In genomic region chr1:155929057-155929456, GRCh38 we compare ENCODE assay signal across 27 cellular contexts. TPM values are rescaled to one million over a fixed set of nuclear protein-coding genes. Genes with fewer than 3 reads are reported as not detected.
DNase-seq lines count a peak whose midpoint lies in the region; ATAC-seq, FAIRE-seq and TF ChIP-seq lines count a peak whose summit lies in the region.
"Had no signal": no experiment of that assay in that cellular context is flagged by ENCODE, and none has a peak within 500 bp of the region (broad histone marks: within the 10 kb centered on the region; RNA-seq: fewer than 3 reads in every experiment).

No MANE protein-coding gene starts in this region.

- no peak for TF ChIP-seq POLR2A in breast epithelium (IDR thresholded peaks at IDR 0.05)

- H3K36me3 Mint-ChIP-seq in MCF 10A (ENCODE audit: insufficient read depth, unreplicated experiment): no peaks in the 10 kb centered on the region
- peaks cover 14% of the 10 kb centered on the region for H3K36me3 Mint-ChIP-seq in astrocyte (ENCODE audit: low read depth, unreplicated experiment)

- BruUV-seq in MCF 10A (replicated peaks; lab: Mats Ljungman, UMichigan): no TSS peak

- H3K36me3 ChIP-seq in breast epithelium (peaks cover 8% of the 10 kb centered on the region), astrocyte (ENCODE audit: insufficient read depth, low read length) (peaks cover 66% of the 10 kb centered on the region), WERI-Rb-1 (peaks cover 100% of the 10 kb centered on the region)

- H3K27me3 Mint-ChIP-seq in MCF 10A (ENCODE audit: insufficient read depth, unreplicated experiment): no peaks in the 10 kb centered on the region
- H3K27me3 Mint-ChIP-seq in astrocyte (ENCODE audit: low read depth, unreplicated experiment): no peaks in the 10 kb centered on the region

- no peak overlapping the region for H3K27ac Mint-ChIP-seq in MCF 10A (ENCODE audit: low read depth, unreplicated experiment)
- no peak overlapping the region for H3K27ac Mint-ChIP-seq in astrocyte (ENCODE audit: unreplicated experiment)

- H3K79me2 ChIP-seq in astrocyte (ENCODE audit: insufficient read depth, low read length): peaks cover 82% of the 10 kb centered on the region

- no peak for ATAC-seq in HG02610 (IDR thresholded peaks at IDR 0.05; ENCODE audit: unreplicated experiment)
- ATAC-seq in HG03432 (IDR thresholded peaks at IDR 0.05; ENCODE audit: unreplicated experiment): no peak
- ATAC-seq: foreskin keratinocyte, lower lobe of right lung had no signal

- FAIRE-seq in astrocyte (lab: Jason Lieb, UNC): no peak
- FAIRE-seq: endometrium, GM12892, H1, islet of Langerhans, urothelium cell line had no signal

- TF ChIP-seq CTCF in MCF 10A (IDR thresholded peaks at IDR 0.05; ENCODE audit: unreplicated experiment) (no peak), breast epithelium (IDR thresholded peaks at IDR 0.05) (no peak), astrocyte (IDR thresholded peaks at IDR 0.05; ENCODE audit: insufficient read depth, low read depth, low read length) (no peak), fibroblast of villous mesenchyme (IDR thresholded peaks at IDR 0.05; ENCODE audit: insufficient read depth, low read depth, low read length) (no peak), WERI-Rb-1 (IDR thresholded peaks at IDR 0.05; ENCODE audit: low read depth, low read length) (no peak)

- peaks cover 12 to 19% of the 10 kb centered on the region in 2 donors for H3K4me1 ChIP-seq in breast epithelium
- H3K4me1 ChIP-seq in astrocyte (ENCODE audit: insufficient read depth, low read length): peaks cover 36% of the 10 kb centered on the region

- H2AFZ ChIP-seq in astrocyte (ENCODE audit: low read depth, low read length): no peak overlapping the region
- H2AFZ ChIP-seq: PC-9 had no signal

- peak overlapping the region; percentile 18 for H3K9ac ChIP-seq in astrocyte (ENCODE audit: low read length)

- CTCF ChIA-PET in MCF 10A (lab: Yijun Ruan, JAX): interaction anchor here (1.7 kb wide), 1 partner anchor 55 kb away, joined by 4 read pairs; no protein-coding TSS in a partner anchor

- H3K4me3 ChIP-seq in breast epithelium (no peak overlapping the region), astrocyte (ENCODE audit: insufficient read depth, low read depth, low read length) (no peak overlapping the region), fibroblast of villous mesenchyme (ENCODE audit: low read depth, low read length) (no peak overlapping the region), WERI-Rb-1 (ENCODE audit: low read depth, low read length) (no peak overlapping the region)
- H3K4me3 ChIP-seq: lower lobe of right lung, PC-9, SJCRH30, spleen had no signal

- no peaks in the 10 kb centered on the region for H3K27me3 ChIP-seq in breast epithelium
- H3K27me3 ChIP-seq in astrocyte (ENCODE audit: insufficient read depth, low read length): no peaks in the 10 kb centered on the region
- H3K27me3 ChIP-seq in WERI-Rb-1 (ENCODE audit: insufficient read depth, low read depth, severe bottlenecking): no peaks in the 10 kb centered on the region
- H3K27me3 ChIP-seq: foreskin keratinocyte, SJCRH30, spleen had no signal

- POLR2A ChIA-PET in MCF 10A (lab: Yijun Ruan, JAX): interaction anchor here (1.3 to 6.8 kb wide), 5 partner anchors 9 to 50 kb away, joined by 4 to 294 read pairs (median 67); partner anchors contain the start of genes ARHGEF2 and RIT1

- H4K20me1 ChIP-seq in astrocyte (ENCODE audit: insufficient read depth, low read length): peaks cover 74% of the 10 kb centered on the region

- no peak overlapping the region for H3K27ac ChIP-seq in breast epithelium
- peak overlapping the region; percentile 35 for H3K27ac ChIP-seq in astrocyte (ENCODE audit: low read depth, low read length)
- H3K27ac ChIP-seq in WERI-Rb-1: no peak overlapping the region
- H3K27ac ChIP-seq: foreskin keratinocyte, lower lobe of right lung, PC-9, SJCRH30, spleen had no signal

- H3K9me3 Mint-ChIP-seq in MCF 10A (ENCODE audit: unreplicated experiment) (no peaks in the 10 kb centered on the region), astrocyte (ENCODE audit: unreplicated experiment) (no peaks in the 10 kb centered on the region)

- H3K4me3 Mint-ChIP-seq in MCF 10A (ENCODE audit: unreplicated experiment) (no peak overlapping the region), astrocyte (ENCODE audit: unreplicated experiment) (no peak overlapping the region)

- DNase-seq in MCF 10A (ENCODE audit: unreplicated experiment) (peak; percentile 62), breast epithelium (ENCODE audit: low spot score in 2 of 2) (no peak), astrocyte (ENCODE audit: low read depth) (peak; percentile 37), fibroblast of villous mesenchyme (ENCODE audit: low read depth) (peak; percentile 46), AG20443 (ENCODE audit: low spot score) (no peak), WERI-Rb-1 (no peak)
- DNase-seq: activated CD4-positive, alpha-beta T cell treated with anti-CD3 and anti-CD28 coated beads for 48 hours; activated gamma-delta T cell; aorta; DMS79; foreskin keratinocyte; lower lobe of right lung; NCI-H82; occipital lobe; PC-9; SJCRH30; T-helper 1 cell had no signal

- H3K9me3 ChIP-seq in breast epithelium (no peaks in the 10 kb centered on the region), astrocyte (ENCODE audit: insufficient read depth, low read depth, low read length) (no peaks in the 10 kb centered on the region), WERI-Rb-1 (ENCODE audit: severe bottlenecking) (no peaks in the 10 kb centered on the region)
- H3K9me3 ChIP-seq: lower lobe of right lung, SJCRH30, spleen had no signal

- intact Hi-C loops in MCF 10A (cut with micrococcal nuclease) (no loop called here), breast epithelium (cut with DNase I; ENCODE audit: low total_unique reads) (no loop called here)

- peak overlapping the region; percentile 49 for H3K4me2 ChIP-seq in astrocyte (ENCODE audit: low read length)
- H3K4me2 ChIP-seq: PC-9 had no signal

- H3K4me1 Mint-ChIP-seq in MCF 10A (ENCODE audit: insufficient read depth, unreplicated experiment): peaks cover 47% of the 10 kb centered on the region
- H3K4me1 Mint-ChIP-seq in astrocyte (ENCODE audit: low read depth, unreplicated experiment): peaks cover 18% of the 10 kb centered on the region

RNA-seq across cellular contexts. Expression of gene KHDC4, which starts 5.2 kb away (rescaled TPM):
- total RNA-seq in MCF 10A (2022) (90.9 and 104 TPM in 2 replicates), breast epithelium (10 to 100 TPM; 52.0 to 81.5 (median 64.2) TPM), astrocyte (44.6 and 48.2 TPM in 2 replicates), fibroblast of villous mesenchyme (23.8 and 42.7 TPM in 2 replicates)

RNA-seq across cellular contexts. Expression of gene RXFP4, which starts 12.4 kb away (rescaled TPM):
- total RNA-seq in MCF 10A (2022) (not detected in 2 replicates), breast epithelium (not detected), astrocyte (not detected in 2 replicates), fibroblast of villous mesenchyme (not detected in 2 replicates)
- total RNA-seq: aorta, foreskin keratinocyte, H1, lower lobe of right lung, occipital lobe, PC-9, renal cortical epithelial cell, subcutaneous adipose tissue had no signal

RNA-seq across cellular contexts. Expression of gene RIT1, which starts 17.9 kb away (rescaled TPM):
- 36.2 and 43.1 TPM in 2 replicates for total RNA-seq in MCF 10A (2022)
- 10 to 100 TPM; 29.2 to 32.6 (median 29.4) TPM for total RNA-seq in breast epithelium
- 59.4 and 63.2 TPM in 2 replicates for total RNA-seq in astrocyte
- 44.5 and 54.8 TPM in 2 replicates for total RNA-seq in fibroblast of villous mesenchyme

RNA-seq across cellular contexts. Expression of gene ARHGEF2, which starts 49.3 kb away (rescaled TPM):
- total RNA-seq in MCF 10A (2022) (498 and 555 TPM in 2 replicates), breast epithelium (10 to 100 TPM; 81.8 to 93.7 (median 90.4) TPM), astrocyte (98.3 and 99.3 TPM in 2 replicates), fibroblast of villous mesenchyme (137 and 146 TPM in 2 replicates)

Comparison
In these comparisons a context has a peak if more than half of its experiments do, and no peak if none do; other contexts are left out.
1. DNase-seq: peak in MCF 10A (single experiment), astrocyte (single experiment) and fibroblast of villous mesenchyme (single experiment); none in breast epithelium (0 of 2), AG20443 (single experiment) and WERI-Rb-1 (single experiment).